ENCODE assay signal across 11 cellular contexts in the genomic region with DNA sequence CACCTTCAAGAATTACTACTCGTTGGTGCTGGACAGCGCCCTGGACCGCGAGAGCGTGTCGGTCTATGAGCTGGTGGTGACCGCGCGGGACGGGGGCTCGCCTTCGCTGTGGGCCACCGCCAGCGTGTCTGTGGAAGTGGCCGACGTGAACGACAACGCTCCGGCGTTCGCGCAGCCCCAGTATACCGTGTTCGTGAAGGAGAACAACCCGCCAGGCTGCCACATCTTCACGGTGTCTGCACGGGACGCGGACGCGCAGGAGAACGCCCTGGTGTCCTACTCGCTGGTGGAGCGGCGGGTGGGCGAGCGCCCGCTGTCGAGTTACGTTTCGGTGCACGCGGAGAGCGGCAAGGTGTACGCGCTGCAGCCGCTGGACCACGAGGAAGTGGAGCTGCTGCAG. TPM values are rescaled to one million over a fixed set of nuclear protein-coding genes. Genes with fewer than 3 reads are reported as not detected.
"Had no signal": no experiment of that assay in that cellular context is flagged by ENCODE, and none has a peak within 500 bp of the region (broad histone marks: within the 10 kb centered on the region; RNA-seq: fewer than 3 reads in every experiment).

No MANE protein-coding gene starts in this region.

RNA-seq across cellular contexts. Expression of gene PCDHA5, which starts 1.6 kb away (rescaled TPM):
- total RNA-seq: naive thymus-derived CD4-positive, alpha-beta T cell; naive thymus-derived CD8-positive, alpha-beta T cell; natural killer cell; natural killer cell treated with Interleukin-12 subunit alpha and Interleukin-12 subunit beta and Interleukin-15 and Interleukin-18, amount 100 ng/mL, for 72 hours; psoas muscle; skeletal muscle tissue had no signal
- polyA plus RNA-seq: naive thymus-derived CD4-positive, alpha-beta T cell; naive thymus-derived CD8-positive, alpha-beta T cell had no signal

RNA-seq across cellular contexts. Expression of gene PCDHA6, which starts 4.8 kb away (rescaled TPM):
- total RNA-seq: naive thymus-derived CD4-positive, alpha-beta T cell; naive thymus-derived CD8-positive, alpha-beta T cell; natural killer cell; natural killer cell treated with Interleukin-12 subunit alpha and Interleukin-12 subunit beta and Interleukin-15 and Interleukin-18, amount 100 ng/mL, for 72 hours; psoas muscle had no signal
- polyA plus RNA-seq: naive thymus-derived CD4-positive, alpha-beta T cell; naive thymus-derived CD8-positive, alpha-beta T cell; psoas muscle had no signal

RNA-seq across cellular contexts. Expression of gene PCDHA7, which starts 11.1 kb away (rescaled TPM):
- total RNA-seq: naive thymus-derived CD4-positive, alpha-beta T cell; naive thymus-derived CD8-positive, alpha-beta T cell; natural killer cell; natural killer cell treated with Interleukin-12 subunit alpha and Interleukin-12 subunit beta and Interleukin-15 and Interleukin-18, amount 100 ng/mL, for 72 hours had no signal
- polyA plus RNA-seq: naive thymus-derived CD4-positive, alpha-beta T cell; naive thymus-derived CD8-positive, alpha-beta T cell had no signal

RNA-seq across cellular contexts. Expression of gene PCDHA4, which starts 16.1 kb away (rescaled TPM):
- total RNA-seq: naive thymus-derived CD4-positive, alpha-beta T cell; naive thymus-derived CD8-positive, alpha-beta T cell; natural killer cell; natural killer cell treated with Interleukin-12 subunit alpha and Interleukin-12 subunit beta and Interleukin-15 and Interleukin-18, amount 100 ng/mL, for 72 hours had no signal
- polyA plus RNA-seq: naive thymus-derived CD4-positive, alpha-beta T cell; naive thymus-derived CD8-positive, alpha-beta T cell had no signal

RNA-seq across cellular contexts. Expression of gene PCDHA8, which starts 18.0 kb away (rescaled TPM):
- total RNA-seq: naive thymus-derived CD4-positive, alpha-beta T cell; naive thymus-derived CD8-positive, alpha-beta T cell; natural killer cell; natural killer cell treated with Interleukin-12 subunit alpha and Interleukin-12 subunit beta and Interleukin-15 and Interleukin-18, amount 100 ng/mL, for 72 hours; posterior vena cava; right atrium auricular region; right lobe of liver had no signal
- polyA plus RNA-seq: naive thymus-derived CD4-positive, alpha-beta T cell; naive thymus-derived CD8-positive, alpha-beta T cell; right cardiac atrium; spleen had no signal
